21 cellular contexts compared by ENCODE assay signal in genomic region chr4:76963136-76963477, GRCh38.
"Had no signal": no experiment of that assay in that cellular context is flagged by ENCODE, and none has a peak within 500 bp of the region (broad histone marks: within the 10 kb centered on the region; RNA-seq: fewer than 3 reads in every experiment).

No MANE protein-coding gene starts in this region.

- ATAC-seq: activated naive CD8-positive, alpha-beta T cell treated with anti-CD3 and anti-CD28 coated beads, Interleukin-2, amount 50 U/mL, for 24 hours; natural killer cell treated with Interleukin-12 subunit alpha and Interleukin-12 subunit beta and Interleukin-15 and Interleukin-18, amount 100 ng/mL, for 72 hours; sciatic nerve; stimulated activated naive CD8-positive, alpha-beta T cell treated with anti-CD3 and anti-CD28 coated beads, Interleukin-15, amount 100 ng/mL, for 72 hours; upper lobe of right lung had no signal

- H3K27ac Mint-ChIP-seq: activated naive CD4-positive, alpha-beta T cell treated with anti-CD3 and anti-CD28 coated beads for 36 hours; activated naive CD8-positive, alpha-beta T cell treated with anti-CD3 and anti-CD28 coated beads, Interleukin-2, amount 50 U/mL, for 24 hours; activated T-helper 2 cell treated with anti-CD3 and anti-CD28 coated beads, Interferon-gamma antibody, Interleukin-2, Interleukin-4, amounts not matched to agents 10 μg/mL and 5 μg/mL and 100 μg/mL, durations not matched to agents 14 hours and 24 hours and 36 hours; natural killer cell treated with Interleukin-12 subunit alpha and Interleukin-12 subunit beta and Interleukin-15 and Interleukin-18, amount 100 ng/mL, for 72 hours; stimulated activated naive CD8-positive, alpha-beta T cell treated with anti-CD3 and anti-CD28 coated beads, Interleukin-15, amount 100 ng/mL, for 72 hours had no signal

- DNase-seq: activated CD4-positive, alpha-beta T cell treated with anti-CD3 and anti-CD28 coated beads, Interleukin-2, amount 50 U/mL, for 48 hours; activated naive CD4-positive, alpha-beta T cell treated with anti-CD3 and anti-CD28 coated beads for 36 hours; activated naive CD8-positive, alpha-beta T cell treated with anti-CD3 and anti-CD28 coated beads, Interleukin-2, amount 50 U/mL, for 24 hours; activated T-cell treated with anti-CD3 and anti-CD28 coated beads, Interleukin-2, amount 50 U/mL, for 1 hour; effector CD8-positive, alpha-beta T cell; hippocampal formation; kidney; left ventricle myocardium inferior; mesendoderm; spleen; stimulated activated naive CD8-positive, alpha-beta T cell treated with anti-CD3 and anti-CD28 coated beads, Interleukin-15, amount 100 ng/mL, for 72 hours; T1000; testis; upper lobe of right lung had no signal

- H3K36me3 ChIP-seq: cardiac muscle cell, left ventricle myocardium inferior, spleen, upper lobe of right lung had no signal

- H3K9me3 ChIP-seq: left ventricle myocardium inferior, SJSA1, spleen, testis, upper lobe of right lung had no signal

- H3K9me3 Mint-ChIP-seq: natural killer cell treated with Interleukin-12 subunit alpha and Interleukin-12 subunit beta and Interleukin-15 and Interleukin-18, amount 100 ng/mL, for 72 hours had no signal

- H3K27me3 Mint-ChIP-seq: activated naive CD8-positive, alpha-beta T cell treated with anti-CD3 and anti-CD28 coated beads, Interleukin-2, amount 50 U/mL, for 24 hours; natural killer cell treated with Interleukin-12 subunit alpha and Interleukin-12 subunit beta and Interleukin-15 and Interleukin-18, amount 100 ng/mL, for 72 hours; progenitor cell of endocrine pancreas; stimulated activated naive CD8-positive, alpha-beta T cell treated with anti-CD3 and anti-CD28 coated beads, Interleukin-15, amount 100 ng/mL, for 72 hours had no signal

- H3K27ac ChIP-seq: cardiac muscle cell, SJSA1, spleen, testis, upper lobe of right lung, VCaP had no signal

- H3K4me3 Mint-ChIP-seq: activated naive CD4-positive, alpha-beta T cell treated with anti-CD3 and anti-CD28 coated beads for 36 hours; activated naive CD8-positive, alpha-beta T cell treated with anti-CD3 and anti-CD28 coated beads, Interleukin-2, amount 50 U/mL, for 24 hours; natural killer cell treated with Interleukin-12 subunit alpha and Interleukin-12 subunit beta and Interleukin-15 and Interleukin-18, amount 100 ng/mL, for 72 hours; stimulated activated naive CD8-positive, alpha-beta T cell treated with anti-CD3 and anti-CD28 coated beads, Interleukin-15, amount 100 ng/mL, for 72 hours had no signal

- H3K4me3 ChIP-seq: cardiac muscle cell, left ventricle myocardium inferior, SJSA1, spleen, testis, upper lobe of right lung had no signal

- H3K4me1 ChIP-seq: testis had no signal

- H3K27me3 ChIP-seq: cardiac muscle cell, SJSA1, spleen, testis, upper lobe of right lung had no signal

- FAIRE-seq: kidney had no signal
